Comparison of ENCODE assay signal across 21 cellular contexts in the genomic region with DNA sequence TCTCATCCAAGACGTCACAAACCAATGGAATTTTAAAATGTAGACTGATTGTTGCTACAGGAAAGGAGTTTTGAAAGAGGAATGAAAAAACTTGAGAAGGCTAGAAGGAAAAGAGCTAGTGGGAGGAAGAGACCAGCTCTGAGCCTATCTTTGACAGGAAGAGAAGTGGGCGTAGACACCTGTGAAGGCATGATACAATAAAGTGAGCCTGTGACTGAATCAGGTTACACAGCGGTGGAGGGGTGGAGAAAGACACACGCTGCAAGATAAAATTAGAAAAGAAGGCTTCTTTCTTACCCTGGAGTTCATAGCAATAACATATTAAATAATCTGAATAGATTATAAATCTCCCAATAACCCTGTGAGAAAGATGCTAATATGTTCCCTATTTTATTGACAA.
"Had no signal": no experiment of that assay in that cellular context is flagged by ENCODE, and none has a peak within 500 bp of the region (broad histone marks: within the 10 kb centered on the region; RNA-seq: fewer than 3 reads in every experiment).

No MANE protein-coding gene starts in this region.

- ATAC-seq: foreskin keratinocyte; heart right ventricle; left cardiac atrium; natural killer cell; sciatic nerve; stimulated activated naive B cell treated with anti-CD40 and anti-IgM and Interleukin-4, amounts not matched to agents 10 μg/mL and 1 μg/mL and 100 μg/mL, for 72 hours; stimulated activated naive CD8-positive, alpha-beta T cell treated with anti-CD3 and anti-CD28 coated beads, Interleukin-15, amount 100 ng/mL, for 72 hours had no signal

- H3K27me3 Mint-ChIP-seq: stimulated activated naive B cell treated with anti-CD40 and anti-IgM and Interleukin-4, amounts not matched to agents 10 μg/mL and 1 μg/mL and 100 μg/mL, for 72 hours; stimulated activated naive CD8-positive, alpha-beta T cell treated with anti-CD3 and anti-CD28 coated beads, Interleukin-15, amount 100 ng/mL, for 72 hours had no signal

- H3K79me2 ChIP-seq: parathyroid adenoma had no signal

- H3K9me3 ChIP-seq: prostate gland, testis had no signal

- H3K27ac Mint-ChIP-seq: endodermal cell; natural killer cell; stimulated activated naive B cell treated with anti-CD40 and anti-IgM and Interleukin-4, amounts not matched to agents 10 μg/mL and 1 μg/mL and 100 μg/mL, for 72 hours; stimulated activated naive CD8-positive, alpha-beta T cell treated with anti-CD3 and anti-CD28 coated beads, Interleukin-15, amount 100 ng/mL, for 72 hours had no signal

- DNase-seq: central memory CD4-positive, alpha-beta T cell; effector CD4-positive, alpha-beta T cell; endodermal cell; erythroblast; foreskin keratinocyte; heart right ventricle; kidney; left cardiac atrium; natural killer cell; spleen; stimulated activated CD4-positive, alpha-beta T cell treated with anti-CD3 and anti-CD28 coated beads, Interleukin-15, amount 100 ng/mL, for 24 hours; stimulated activated CD4-positive, alpha-beta T cell treated with anti-CD3 and anti-CD28 coated beads, Interleukin-1b, Interleukin-23, amount 100 ng/mL, for 48 hours; stimulated activated CD4-positive, alpha-beta T cell treated with anti-CD3 and anti-CD28 coated beads, Interleukin-4, amount 100 ng/mL, for 24 hours; stimulated activated naive B cell treated with anti-CD40 and anti-IgM and Interleukin-4, amounts not matched to agents 10 μg/mL and 1 μg/mL and 100 μg/mL, for 72 hours; stimulated activated naive CD8-positive, alpha-beta T cell treated with anti-CD3 and anti-CD28 coated beads, Interleukin-15, amount 100 ng/mL, for 72 hours; testis; transverse colon had no signal

- H3K36me3 ChIP-seq: prostate gland, spleen, transverse colon had no signal

- H2AFZ ChIP-seq: parathyroid adenoma had no signal

- H3K4me1 ChIP-seq: foreskin keratinocyte, parathyroid adenoma, prostate gland, spleen, testis, transverse colon had no signal

- H3K9ac ChIP-seq: parathyroid adenoma had no signal

- H3K27ac ChIP-seq: coronary artery, foreskin keratinocyte, parathyroid adenoma, prostate gland, spleen, testis, transverse colon had no signal

- H3K4me3 Mint-ChIP-seq: endodermal cell; natural killer cell; stimulated activated naive B cell treated with anti-CD40 and anti-IgM and Interleukin-4, amounts not matched to agents 10 μg/mL and 1 μg/mL and 100 μg/mL, for 72 hours; stimulated activated naive CD8-positive, alpha-beta T cell treated with anti-CD3 and anti-CD28 coated beads, Interleukin-15, amount 100 ng/mL, for 72 hours had no signal

- H3K4me1 Mint-ChIP-seq: natural killer cell; stimulated activated naive B cell treated with anti-CD40 and anti-IgM and Interleukin-4, amounts not matched to agents 10 μg/mL and 1 μg/mL and 100 μg/mL, for 72 hours; stimulated activated naive CD8-positive, alpha-beta T cell treated with anti-CD3 and anti-CD28 coated beads, Interleukin-15, amount 100 ng/mL, for 72 hours had no signal

- H3K27me3 ChIP-seq: foreskin keratinocyte, heart right ventricle, spleen, testis, transverse colon had no signal

- H3K4me3 ChIP-seq: coronary artery, heart right ventricle, prostate gland, spleen, testis, transverse colon had no signal
